Comparison of ENCODE assay signal across 35 cellular contexts in the genomic region with DNA sequence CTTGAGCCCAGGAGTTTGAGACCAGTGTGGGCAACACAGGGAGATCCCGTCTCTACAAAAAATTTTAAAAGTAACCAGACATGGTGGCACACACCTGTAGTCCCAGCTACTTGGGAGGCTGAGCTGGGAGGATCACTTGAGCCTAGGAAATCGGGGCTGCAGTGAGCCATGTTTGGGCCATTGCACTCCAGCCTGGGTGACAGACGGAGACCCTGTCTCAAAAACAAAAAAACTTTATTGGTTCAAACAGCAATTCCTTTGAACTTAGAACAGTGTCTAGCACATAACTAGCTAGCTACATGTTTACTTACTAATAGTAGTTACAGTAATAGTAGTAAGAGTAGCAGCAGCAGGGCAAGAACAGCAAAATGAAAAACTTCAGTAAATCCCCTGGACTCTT.
"Had no signal": no experiment of that assay in that cellular context is flagged by ENCODE, and none has a peak within 500 bp of the region (broad histone marks: within the 10 kb centered on the region; RNA-seq: fewer than 3 reads in every experiment).

No MANE protein-coding gene starts in this region.

- H3K4me3 ChIP-seq: adrenal gland, body of pancreas, breast epithelium had no signal

- H3K36me3 ChIP-seq: breast epithelium had no signal

- H3K27ac ChIP-seq: adrenal gland, body of pancreas, brain microvascular endothelial cell, breast epithelium, VCaP had no signal

- H3K27ac Mint-ChIP-seq: activated B cell treated with CpG ODN at 0.5 μM for 24 hours; activated CD4-positive, alpha-beta memory T cell treated with anti-CD3 and anti-CD28 coated beads for 36 hours; activated CD4-positive, alpha-beta T cell treated with anti-CD3 and anti-CD28 coated beads, Interleukin-2, amount 10 ng/mL, durations not matched to agents 24 days and 14 days; activated CD8-positive, alpha-beta T cell treated with anti-CD3 and anti-CD28 coated beads for 36 hours; activated naive CD4-positive, alpha-beta T cell treated with anti-CD3 and anti-CD28 coated beads for 36 hours; activated naive CD4-positive, alpha-beta T cell treated with anti-CD3 and anti-CD28 coated beads, Interleukin-2, amount 50 U/mL, for 72 hours; activated naive CD8-positive, alpha-beta T cell treated with anti-CD3 and anti-CD28 coated beads for 36 hours; activated T-cell treated with anti-CD3 and anti-CD28 coated beads, Interleukin-2, amount 50 U/mL, for 72 hours; activated T-helper 1 cell treated with anti-CD3 and anti-CD28 coated beads, Interleukin-12 subunit alpha, Interleukin-12 subunit beta, Interleukin-2, Interleukin-4 antibody, amounts not matched to agents 30 ng/mL and 10 ng/mL and 1 ng/mL, durations not matched to agents 14 hours and 24 hours and 36 hours; activated T-helper 17 cell treated with anti-CD3 and anti-CD28 coated beads, Interleukin-2, amount 50 U/mL, for 72 hours; T-helper 1 cell treated with Interleukin-12 subunit alpha and Interleukin-12 subunit beta and Interleukin-4 antibody, amounts not matched to agents 30 μg/mL and 1 μg/mL, for 36 hours; T-helper 2 cell treated with Interferon-gamma antibody and Interleukin-4, amounts not matched to agents 5 μg/mL and 100 μg/mL, for 36 hours had no signal

- H3K9me3 Mint-ChIP-seq: activated B cell treated with CpG ODN at 0.5 μM for 24 hours; activated CD4-positive, alpha-beta memory T cell treated with anti-CD3 and anti-CD28 coated beads for 36 hours; activated CD4-positive, alpha-beta T cell treated with anti-CD3 and anti-CD28 coated beads, Interleukin-2, amount 10 ng/mL, durations not matched to agents 24 days and 14 days; activated CD8-positive, alpha-beta T cell treated with anti-CD3 and anti-CD28 coated beads for 36 hours; activated naive CD4-positive, alpha-beta T cell treated with anti-CD3 and anti-CD28 coated beads for 36 hours; activated naive CD4-positive, alpha-beta T cell treated with anti-CD3 and anti-CD28 coated beads, Interleukin-2, amount 50 U/mL, for 72 hours; activated naive CD8-positive, alpha-beta T cell treated with anti-CD3 and anti-CD28 coated beads for 36 hours; activated T-cell treated with anti-CD3 and anti-CD28 coated beads, Interleukin-2, amount 50 U/mL, for 4 hours; activated T-cell treated with anti-CD3 and anti-CD28 coated beads, Interleukin-2, amount 50 U/mL, for 72 hours; activated T-helper 1 cell treated with anti-CD3 and anti-CD28 coated beads, Interleukin-12 subunit alpha, Interleukin-12 subunit beta, Interleukin-2, Interleukin-4 antibody, amounts not matched to agents 30 ng/mL and 10 ng/mL and 1 ng/mL, durations not matched to agents 14 hours and 24 hours and 36 hours; activated T-helper 17 cell treated with anti-CD3 and anti-CD28 coated beads, Interleukin-2, amount 50 U/mL, for 72 hours; T-helper 1 cell treated with Interleukin-12 subunit alpha and Interleukin-12 subunit beta and Interleukin-4 antibody, amounts not matched to agents 30 μg/mL and 1 μg/mL, for 36 hours; T-helper 2 cell treated with Interferon-gamma antibody and Interleukin-4, amounts not matched to agents 5 μg/mL and 100 μg/mL, for 36 hours had no signal

- H3K4me3 Mint-ChIP-seq: activated B cell treated with CpG ODN at 0.5 μM for 24 hours; activated CD4-positive, alpha-beta memory T cell treated with anti-CD3 and anti-CD28 coated beads for 36 hours; activated CD4-positive, alpha-beta T cell treated with anti-CD3 and anti-CD28 coated beads, Interleukin-2, amount 10 ng/mL, durations not matched to agents 24 days and 14 days; activated CD8-positive, alpha-beta T cell treated with anti-CD3 and anti-CD28 coated beads for 36 hours; activated naive CD4-positive, alpha-beta T cell treated with anti-CD3 and anti-CD28 coated beads for 36 hours; activated naive CD8-positive, alpha-beta T cell treated with anti-CD3 and anti-CD28 coated beads for 36 hours; activated T-cell treated with anti-CD3 and anti-CD28 coated beads, Interleukin-2, amount 50 U/mL, for 4 hours; activated T-cell treated with anti-CD3 and anti-CD28 coated beads, Interleukin-2, amount 50 U/mL, for 72 hours; activated T-helper 1 cell treated with anti-CD3 and anti-CD28 coated beads, Interleukin-12 subunit alpha, Interleukin-12 subunit beta, Interleukin-2, Interleukin-4 antibody, amounts not matched to agents 30 ng/mL and 10 ng/mL and 1 ng/mL, durations not matched to agents 14 hours and 24 hours and 36 hours; activated T-helper 17 cell treated with anti-CD3 and anti-CD28 coated beads, Interleukin-2, amount 50 U/mL, for 72 hours; T-helper 1 cell treated with Interleukin-12 subunit alpha and Interleukin-12 subunit beta and Interleukin-4 antibody, amounts not matched to agents 30 μg/mL and 1 μg/mL, for 36 hours; T-helper 2 cell treated with Interferon-gamma antibody and Interleukin-4, amounts not matched to agents 5 μg/mL and 100 μg/mL, for 36 hours had no signal

- FAIRE-seq: astrocyte, colon, TTC549 had no signal

- H3K4me1 Mint-ChIP-seq: activated B cell treated with CpG ODN at 0.5 μM for 24 hours had no signal

- H3K27me3 ChIP-seq: adrenal gland, body of pancreas, brain microvascular endothelial cell, breast epithelium had no signal

- H3K27me3 Mint-ChIP-seq: activated B cell treated with CpG ODN at 0.5 μM for 24 hours; activated CD4-positive, alpha-beta memory T cell treated with anti-CD3 and anti-CD28 coated beads for 36 hours; activated CD4-positive, alpha-beta T cell treated with anti-CD3 and anti-CD28 coated beads, Interleukin-2, amount 10 ng/mL, durations not matched to agents 24 days and 14 days; activated CD8-positive, alpha-beta T cell treated with anti-CD3 and anti-CD28 coated beads for 36 hours; activated naive CD8-positive, alpha-beta T cell treated with anti-CD3 and anti-CD28 coated beads for 36 hours; activated T-helper 17 cell treated with anti-CD3 and anti-CD28 coated beads, Interleukin-2, amount 50 U/mL, for 72 hours had no signal

- DNase-seq: activated B cell treated with CpG ODN at 0.5 μM for 24 hours; activated CD4-positive, alpha-beta memory T cell treated with anti-CD3 and anti-CD28 coated beads for 36 hours; activated CD4-positive, alpha-beta T cell treated with anti-CD3 and anti-CD28 coated beads for 4 hours; activated CD4-positive, alpha-beta T cell treated with anti-CD3 and anti-CD28 coated beads, Interleukin-2, amount 10 ng/mL, durations not matched to agents 24 days and 14 days; activated CD4-positive, CD25-positive, alpha-beta regulatory T cell treated with anti-CD3 and anti-CD28 coated beads, Interleukin-2, amount 50 U/mL, for 72 hours; activated CD8-positive, alpha-beta memory T cell treated with anti-CD3 and anti-CD28 coated beads, Interleukin-2, amount 50 U/mL, for 4 hours; activated CD8-positive, alpha-beta T cell treated with anti-CD3 and anti-CD28 coated beads for 36 hours; activated effector memory CD4-positive, alpha-beta T cell treated with anti-CD3 and anti-CD28 coated beads, Interleukin-2, amount 50 U/mL, for 16 hours; activated gamma-delta T cell treated with Interleukin-2 at 50 U/mL for 16 hours; activated naive CD4-positive, alpha-beta T cell; activated naive CD4-positive, alpha-beta T cell treated with anti-CD3 and anti-CD28 coated beads for 36 hours; activated naive CD4-positive, alpha-beta T cell treated with anti-CD3 and anti-CD28 coated beads, Interleukin-2, amount 50 U/mL, for 16 hours; activated naive CD8-positive, alpha-beta T cell treated with anti-CD3 and anti-CD28 coated beads for 36 hours; activated T-cell treated with anti-CD3 and anti-CD28 coated beads for 4 hours; activated T-cell treated with anti-CD3 and anti-CD28 coated beads, Interleukin-2, amount 50 U/mL, for 4 hours; activated T-cell treated with anti-CD3 and anti-CD28 coated beads, Interleukin-2, amount 50 U/mL, for 72 hours; adrenal gland; amniotic stem cell; aorta; body of pancreas; brain microvascular endothelial cell; central memory CD4-positive, alpha-beta T cell; T-helper 1 cell; T-helper 2 cell; T-helper 9 cell had no signal

- H3K4me1 ChIP-seq: adrenal gland, body of pancreas, breast epithelium had no signal

- H3K9me3 ChIP-seq: adrenal gland, body of pancreas, breast epithelium had no signal

- ATAC-seq: activated CD8-positive, alpha-beta T cell treated with anti-CD3 and anti-CD28 coated beads for 36 hours; activated naive CD4-positive, alpha-beta T cell treated with anti-CD3 and anti-CD28 coated beads, Interleukin-2, amount 50 U/mL, for 72 hours; activated T-cell treated with anti-CD3 and anti-CD28 coated beads, Interleukin-2, amount 50 U/mL, for 4 hours; activated T-cell treated with anti-CD3 and anti-CD28 coated beads, Interleukin-2, amount 50 U/mL, for 72 hours; activated T-helper 17 cell treated with anti-CD3 and anti-CD28 coated beads, Interleukin-2, amount 50 U/mL, for 72 hours; body of pancreas had no signal
